In genomic region chr21:45408811-45409261, GRCh38 we compare ENCODE assay signal across 13 cellular contexts. TPM values are rescaled to one million over a fixed set of nuclear protein-coding genes. Genes with fewer than 3 reads are reported as not detected.
A peak's percentile ranks its signal among the peaks of the same experiment; 100 is the strongest.
DNase-seq lines count a peak whose midpoint lies in the region; ATAC-seq and TF ChIP-seq lines count a peak whose summit lies in the region.
"Had no signal": no experiment of that assay in that cellular context is flagged by ENCODE, and none has a peak within 500 bp of the region (broad histone marks: within the 10 kb centered on the region; RNA-seq: fewer than 3 reads in every experiment).

No MANE protein-coding gene starts in this region.

- intact Hi-C loops in heart left ventricle (cut with DNase I): loop anchor here in 1 of 10 donors (2.0 kb wide), 1 partner anchor 24 kb away; no protein-coding TSS in a partner anchor
- intact Hi-C loops in tibial artery (cut with DNase I; ENCODE audit: low total_unique reads): loop anchor here (10.0 kb wide), 1 partner anchor 114 kb away; no protein-coding TSS in a partner anchor

- no peak for TF ChIP-seq CTCF in SK-N-SH (IDR thresholded peaks at IDR 0.05)
- TF ChIP-seq CTCF in heart left ventricle (IDR thresholded peaks at IDR 0.05): no peak
- TF ChIP-seq CTCF in tibial artery (IDR thresholded peaks at IDR 0.05): no peak

- POLR2A ChIA-PET in SK-N-SH (lab: Yijun Ruan, JAX): no interaction called here

- H3K36me3 ChIP-seq in SK-N-SH (replicated peaks in 1 of 2; ENCODE audit: control insufficient read depth in 1 of 2, insufficient read depth in 2 of 2, low read length in 1 of 2) (peaks cover 6 to 7% of the 10 kb centered on the region in 2 experiments), heart left ventricle (no peaks in the 10 kb centered on the region), mesenchymal stem cell (ENCODE audit: control insufficient read depth in 1 of 2, insufficient read depth in 2 of 2, low read depth in 1 of 2, low read length in 2 of 2) (peaks cover 3 to 52% of the 10 kb centered on the region in 2 experiments), tibial artery (peaks cover 0 to 4% (median 0%) of the 10 kb centered on the region in 3 donors)
- H3K36me3 ChIP-seq: thyroid gland had no signal

- peak; percentile 67 for DNase-seq in SK-N-SH
- DNase-seq in heart left ventricle: peak in 3 of 5 donors; percentile 57 to 63 (median 62)
- DNase-seq in mesenchymal stem cell: no peak
- DNase-seq in tibial artery: peak in 1 of 2 donors; percentile 68
- no peak for DNase-seq in COLO829 (ENCODE audit: low spot score)
- no peak for DNase-seq in SK-N-DZ (ENCODE audit: low spot score)
- DNase-seq: 8988T; activated CD8-positive, alpha-beta T cell treated with anti-CD3 and anti-CD28 coated beads for 36 hours; DMS79 treated with DMSO at 0.1 percent for 48 hours; NCI-H1694 treated with DMSO at 0.1 percent for 48 hours had no signal

- H2AK5ac ChIP-seq in mesenchymal stem cell (ENCODE audit: low read length, severe bottlenecking): peak overlapping the region; percentile 17

- H3K9me3 ChIP-seq in SK-N-SH (no peaks in the 10 kb centered on the region), heart left ventricle (no peaks in the 10 kb centered on the region), mesenchymal stem cell (ENCODE audit: control insufficient read depth, low read length) (no peaks in the 10 kb centered on the region), tibial artery (no peaks in the 10 kb centered on the region)
- H3K9me3 ChIP-seq: thyroid gland had no signal

- peak overlapping the region in 1 of 2 experiments; percentile 37 for H3K4ac ChIP-seq in mesenchymal stem cell (ENCODE audit: low read depth in 1 of 2, low read length in 2 of 2)

- H4K91ac ChIP-seq in mesenchymal stem cell (ENCODE audit: low read length): peak overlapping the region; percentile 87

- H3K79me1 ChIP-seq in mesenchymal stem cell (replicated peaks; ENCODE audit: low read length, poor library complexity, severe bottlenecking): no peaks in the 10 kb centered on the region

- H4K20me1 ChIP-seq in SK-N-SH (ENCODE audit: insufficient read depth): peaks cover 75% of the 10 kb centered on the region

- H3K27ac ChIP-seq in SK-N-SH (ENCODE audit: low read depth in 2 of 2, low read length in 1 of 2) (peak overlapping the region in 1 of 2 experiments; percentile 45; a peak in 2 of 4 replicates), heart left ventricle (peak overlapping the region; percentile 76 to 97 (median 88)), mesenchymal stem cell (ENCODE audit: low read length, poor library complexity, severe bottlenecking) (no peak overlapping the region), tibial artery (peak overlapping the region; percentile 81 to 98)

- no peak for ATAC-seq in SK-N-SH treated with all-trans-retinoic acid at 6 μM for 48 hours
- ATAC-seq in heart left ventricle: peak; percentile 2 to 21 (median 6)
- no peak for ATAC-seq in HG03565 (IDR thresholded peaks at IDR 0.05; ENCODE audit: unreplicated experiment)
- ATAC-seq: activated CD8-positive, alpha-beta T cell treated with anti-CD3 and anti-CD28 coated beads for 36 hours had no signal

- H3K18ac ChIP-seq in mesenchymal stem cell (ENCODE audit: low read depth in 1 of 2, low read length in 2 of 2): peak overlapping the region; percentile 28 to 54

- H3K23ac ChIP-seq in mesenchymal stem cell (ENCODE audit: low read length in 2 of 2): peak overlapping the region in 1 of 2 experiments; percentile 46

- peak overlapping the region; percentile 65 for H2BK15ac ChIP-seq in mesenchymal stem cell (ENCODE audit: low read depth, poor library complexity, severe bottlenecking)

- no peak overlapping the region for H4K8ac ChIP-seq in mesenchymal stem cell (ENCODE audit: low read length)

- H2BK5ac ChIP-seq in mesenchymal stem cell (ENCODE audit: low read depth, low read length, poor library complexity, severe bottlenecking): no peak overlapping the region

- CTCF ChIA-PET in SK-N-SH (lab: Yijun Ruan, JAX): interaction anchor here (0.9 to 1.6 kb wide), 5 partner anchors 8 to 270 kb away, joined by 3 to 5 read pairs (median 4); no protein-coding TSS in a partner anchor

- H3K9ac ChIP-seq in SK-N-SH: no peak overlapping the region
- no peak overlapping the region for H3K9ac ChIP-seq in mesenchymal stem cell (ENCODE audit: low read length)

- no peaks in the 10 kb centered on the region for H3K9me2 ChIP-seq in SK-N-SH

- peaks cover 6 to 50% of the 10 kb centered on the region in 2 experiments; a peak in 1 of 4 replicates for H3K4me1 ChIP-seq in SK-N-SH (ENCODE audit: control insufficient read depth in 1 of 2, insufficient read depth in 2 of 2, low read depth in 1 of 2, low read length in 1 of 2)
- peaks cover 0 to 91% (median 66%) of the 10 kb centered on the region in 12 donors for H3K4me1 ChIP-seq in heart left ventricle
- H3K4me1 ChIP-seq in mesenchymal stem cell (ENCODE audit: control insufficient read depth, insufficient read depth, low read depth, low read length): peaks cover 68% of the 10 kb centered on the region
- peaks cover 0 to 85% (median 70%) of the 10 kb centered on the region in 4 donors for H3K4me1 ChIP-seq in tibial artery

- peak overlapping the region; percentile 21 to 45 for H2BK12ac ChIP-seq in mesenchymal stem cell (ENCODE audit: low read length in 2 of 2)

- no peak for TF ChIP-seq EP300 in SK-N-SH (IDR thresholded peaks at IDR 0.05; ENCODE audit: borderline replicate concordance in 1 of 2, low read depth in 1 of 2, low read length in 1 of 2)

- H3K4me2 ChIP-seq in SK-N-SH: no peak overlapping the region
- peak overlapping the region; percentile 33 for H3K4me2 ChIP-seq in mesenchymal stem cell (ENCODE audit: low read length, poor library complexity, severe bottlenecking)

- H3K27me3 ChIP-seq in SK-N-SH (ENCODE audit: insufficient read depth): no peaks in the 10 kb centered on the region
- H3K27me3 ChIP-seq in heart left ventricle: peaks cover 0 to 22% (median 0%) of the 10 kb centered on the region in 9 donors
- no peaks in the 10 kb centered on the region for H3K27me3 ChIP-seq in mesenchymal stem cell (ENCODE audit: control insufficient read depth in 1 of 2, insufficient read depth in 1 of 2, low read length in 2 of 2)
- H3K27me3 ChIP-seq in tibial artery: no peaks in the 10 kb centered on the region
- H3K27me3 ChIP-seq: thyroid gland had no signal

- no peak for TF ChIP-seq RAD21 in SK-N-SH (IDR thresholded peaks at IDR 0.05; ENCODE audit: low read length)

- no peaks in the 10 kb centered on the region for H3F3A ChIP-seq in SK-N-SH (replicated peaks; ENCODE audit: insufficient read depth)

- no peak overlapping the region for H2BK120ac ChIP-seq in mesenchymal stem cell (ENCODE audit: low read depth, low read length)

- 95% methylated on average over 6 of the region's 9 CpGs for WGBS in SK-N-SH (ENCODE audit: low lambda C conversion rate)
- WGBS in heart left ventricle, 4 donors: 50 to 60% (median 54%) methylated on average over 3 to 9 of the region's 9 CpGs
- 86% methylated on average over 9 of the region's 9 CpGs for WGBS in mesenchymal stem cell

- H3K14ac ChIP-seq in mesenchymal stem cell (ENCODE audit: low read length in 2 of 2): peak overlapping the region; percentile 40 to 73

- H3K4me3 ChIP-seq in SK-N-SH (ENCODE audit: low read depth in 2 of 2, low read length in 1 of 2) (no peak overlapping the region), heart left ventricle (no peak overlapping the region), mesenchymal stem cell (ENCODE audit: insufficient read depth in 1 of 2, low read depth in 1 of 2, low read length in 2 of 2) (no peak overlapping the region), tibial artery (peak overlapping the region; percentile 74 to 79)
- H3K4me3 ChIP-seq: thyroid gland had no signal

- no peak for TF ChIP-seq POLR2A in heart left ventricle (IDR thresholded peaks at IDR 0.05)

- H2AFZ ChIP-seq in SK-N-SH (ENCODE audit: low read depth) (no peak overlapping the region), mesenchymal stem cell (ENCODE audit: low read depth, low read length) (no peak overlapping the region)

- H3K79me2 ChIP-seq in SK-N-SH (ENCODE audit: insufficient read depth): peaks cover 82% of the 10 kb centered on the region

TF ChIP-seq in SK-N-SH, 30 proteins besides CTCF, POLR2A, EP300 and RAD21:
- TF ChIP-seq FOXJ3 (CRISPR knock-in tag; IDR thresholded peaks at IDR 0.05): no peak
- no peak for TF ChIP-seq MEF2A (IDR thresholded peaks at IDR 0.05; ENCODE audit: borderline replicate concordance, low read depth)
- TF ChIP-seq, protein P1, sequence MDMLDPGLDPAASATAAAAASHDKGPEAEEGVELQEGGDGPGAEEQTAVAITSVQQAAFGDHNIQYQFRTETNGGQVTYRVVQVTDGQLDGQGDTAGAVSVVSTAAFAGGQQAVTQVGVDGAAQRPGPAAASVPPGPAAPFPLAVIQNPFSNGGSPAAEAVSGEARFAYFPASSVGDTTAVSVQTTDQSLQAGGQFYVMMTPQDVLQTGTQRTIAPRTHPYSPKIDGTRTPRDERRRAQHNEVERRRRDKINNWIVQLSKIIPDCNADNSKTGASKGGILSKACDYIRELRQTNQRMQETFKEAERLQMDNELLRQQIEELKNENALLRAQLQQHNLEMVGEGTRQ (IDR thresholded peaks at IDR 0.05; ENCODE audit: borderline replicate concordance, low read depth, low read length): no peak
- no peak for TF ChIP-seq GATA2 (CRISPR knock-in tag; IDR thresholded peaks at IDR 0.05)
TF ChIP-seq in SK-N-SH: peak in this region for 0.

TF ChIP-seq in SK-N-SH treated with all-trans-retinoic acid at 6 μM for 48 hours, 23 proteins besides CTCF, POLR2A, EP300 and RAD21:
- TF ChIP-seq OSR1 (CRISPR knock-in tag; IDR thresholded peaks at IDR 0.05): no peak
- TF ChIP-seq ZNF565 (CRISPR knock-in tag; conservative IDR thresholded peaks at IDR 0.05; ENCODE audit: low read depth): no peak
- no peak for TF ChIP-seq ZNF8 (CRISPR knock-in tag; IDR thresholded peaks at IDR 0.05)
- no peak for TF ChIP-seq TCF4 (CRISPR knock-in tag; IDR thresholded peaks at IDR 0.05; ENCODE audit: borderline replicate concordance)

RNA-seq across cellular contexts. Expression of gene COL18A1, which starts 3.9 kb away (rescaled TPM):
- polyA plus RNA-seq in SK-N-SH (2012; rRNA removed) (93.6 and 118 TPM in 2 replicates), heart left ventricle (10 to 100 TPM; 38.9 to 65.6 TPM)
- 51.8 and 89.1 TPM in 2 replicates for polyA plus RNA-seq in SK-N-SH (2012; cell fraction: cytosol; rRNA removed)
- 287 and 525 TPM in 2 replicates for polyA plus RNA-seq in SK-N-SH (2012; cell fraction: nucleus; rRNA removed)
- total RNA-seq in heart left ventricle: 100 to 1,000 TPM in 2 of 9 donors, 10 to 100 TPM in 7; 31.7 to 109 (median 59.0) TPM
- polyA plus RNA-seq in mesenchymal stem cell (2013, experiment 1 of 2): 330 TPM
- 322 TPM for polyA plus RNA-seq in mesenchymal stem cell (2013, experiment 2 of 2)
- 0.92 and 1.9 TPM in 2 replicates for polyA plus RNA-seq in SK-N-DZ (2014; cell fraction: cytosol; rRNA removed)
- 4.1 and 12.2 TPM in 2 replicates for polyA plus RNA-seq in SK-N-DZ (2014; cell fraction: nucleus; rRNA removed)

Comparison
In these comparisons a context has a peak if more than half of its experiments do, and no peak if none do; other contexts are left out.
1. DNase-seq: peak in SK-N-SH (single experiment) and heart left ventricle (3 of 5); none in mesenchymal stem cell (single experiment), COLO829 (single experiment) and SK-N-DZ (single experiment).
2. H3K4me3 ChIP-seq: peak in tibial artery (2 of 2); none in SK-N-SH (0 of 2), heart left ventricle (0 of 12) and mesenchymal stem cell (0 of 2).
3. ATAC-seq: peak in heart left ventricle (4 of 4); none in SK-N-SH treated with all-trans-retinoic acid at 6 μM for 48 hours (single experiment) and HG03565 (single experiment).